Comparison of ENCODE assay signal across 1 cellular context in genomic region chr2:170651603-170652002, GRCh38.
TF ChIP-seq lines count a peak whose summit lies in the region.

No MANE protein-coding gene starts in this region.

TF ChIP-seq in K562, 482 proteins besides CTCF, POLR2A, EP300 and RAD21 (continued from another document and continues in another):
- TF ChIP-seq MYC (IDR thresholded peaks at IDR 0.05; ENCODE audit: low read depth, low read length) (peak; percentile 53; the same call in 1 of the 2 replicates), MYC (CRISPR knock-in tag; IDR thresholded peaks at IDR 0.05; ENCODE audit: borderline replicate concordance, low read depth) (no peak), TAL1 (IDR thresholded peaks at IDR 0.05) (peak; percentile 32; the same call in 1 of the 2 replicates), TAF15 (IDR thresholded peaks at IDR 0.05; ENCODE audit: low read depth, low read length) (no peak), SAFB (IDR thresholded peaks at IDR 0.05; ENCODE audit: borderline replicate concordance, low read depth, low read length) (no peak), CBFB (CRISPR knock-in tag; IDR thresholded peaks at IDR 0.05) (no peak), TGIF2 (CRISPR knock-in tag; IDR thresholded peaks at IDR 0.05) (no peak), TFAM (CRISPR knock-in tag; conservative IDR thresholded peaks at IDR 0.05) (no peak), CBFA2T2 (conservative IDR thresholded peaks at IDR 0.05) (peak; percentile 52), ZNF766 (CRISPR knock-in tag; conservative IDR thresholded peaks at IDR 0.05) (no peak), ZHX1 (conservative IDR thresholded peaks at IDR 0.05; ENCODE audit: low read length) (no peak), GATAD2A (IDR thresholded peaks at IDR 0.05) (no peak), PBX2 (CRISPR knock-in tag; IDR thresholded peaks at IDR 0.05; ENCODE audit: low read depth) (no peak), PBX2 (tag; conservative IDR thresholded peaks at IDR 0.05; ENCODE audit: low read depth) (peak; percentile 55), ATF6 (CRISPR knock-in tag; IDR thresholded peaks at IDR 0.05) (no peak), L3MBTL2 (IDR thresholded peaks at IDR 0.05) (0 out of 2 replicates have a peak, but pooled peaks have one; percentile 28), CHD1 (IDR thresholded peaks at IDR 0.05; ENCODE audit: low read length) (no peak), DACH1 (IDR thresholded peaks at IDR 0.05; ENCODE audit: partially characterized antibody) (no peak), CBX8 (IDR thresholded peaks at IDR 0.05; ENCODE audit: borderline replicate concordance, extremely low read depth, low read depth, low read length, poor library complexity, severe bottlenecking) (no peak), NEUROD1 (IDR thresholded peaks at IDR 0.05; ENCODE audit: borderline replicate concordance, low read depth, low read length, partially characterized antibody) (no peak), C11orf30 (IDR thresholded peaks at IDR 0.05; ENCODE audit: low read depth) (no peak), TEAD2 (tag; IDR thresholded peaks at IDR 0.05) (no peak), ZNF407 (IDR thresholded peaks at IDR 0.05; ENCODE audit: low read depth) (no peak), IFI16 (CRISPR knock-in tag; IDR thresholded peaks at IDR 0.05) (no peak), FOXJ2 (tag; IDR thresholded peaks at IDR 0.05) (no peak), LEF1 (IDR thresholded peaks at IDR 0.05) (peak; percentile 49; the same call in 1 of the 2 replicates), TEAD4 (IDR thresholded peaks at IDR 0.05; ENCODE audit: low read length) (peak; percentile 36; the same call in 1 of the 2 replicates), TEAD4 (CRISPR knock-in tag; IDR thresholded peaks at IDR 0.05; ENCODE audit: borderline replicate concordance) (no peak), SREBF1 (IDR thresholded peaks at IDR 0.05; ENCODE audit: borderline replicate concordance, low read depth, low read length) (no peak), CHD2 (IDR thresholded peaks at IDR 0.05; ENCODE audit: low read depth, low read length) (no peak), PRPF4 (IDR thresholded peaks at IDR 0.05; ENCODE audit: insufficient read depth, low read depth, low read length, poor library complexity, severe bottlenecking) (no peak), ARNT (IDR thresholded peaks at IDR 0.05) (no peak), OTX1 (CRISPR knock-in tag; IDR thresholded peaks at IDR 0.05) (no peak), HMG20B (CRISPR knock-in tag; IDR thresholded peaks at IDR 0.05) (no peak), PTBP1 (IDR thresholded peaks at IDR 0.05; ENCODE audit: low read depth, low read length) (no peak), NELFE (IDR thresholded peaks at IDR 0.05; ENCODE audit: insufficient read depth, insufficient read length) (no peak), POLR2AphosphoS5 (IDR thresholded peaks at IDR 0.05; ENCODE audit: control insufficient read depth, insufficient read depth, low read depth, low read length) (no peak), PKNOX1 (IDR thresholded peaks at IDR 0.05) (peak; percentile 27; the same call in 1 of the 2 replicates), TRIM25 (IDR thresholded peaks at IDR 0.05; ENCODE audit: borderline replicate concordance) (no peak), KDM4B (IDR thresholded peaks at IDR 0.05; ENCODE audit: borderline replicate concordance in 2 of 2, low read depth in 1 of 2) (no peak)
